ENCODE assay signal across 9 cellular contexts in genomic region chr5:151092750-151093149, GRCh38. TPM values are rescaled to one million over a fixed set of nuclear protein-coding genes. Genes with fewer than 3 reads are reported as not detected.
A peak's percentile ranks its signal among the peaks of the same experiment; 100 is the strongest.
DNase-seq lines count a peak whose midpoint lies in the region; ATAC-seq and TF ChIP-seq lines count a peak whose summit lies in the region.
"Had no signal": no experiment of that assay in that cellular context is flagged by ENCODE, and none has a peak within 500 bp of the region (broad histone marks: within the 10 kb centered on the region; RNA-seq: fewer than 3 reads in every experiment).

No MANE protein-coding gene starts in this region.

- BruUV-seq in PC-3 (replicated peaks; lab: Mats Ljungman, UMichigan) = no TSS peak

- ATAC-seq in PC-3 (peak; percentile 66), sciatic nerve (peak; percentile 17)

- no peak for TF ChIP-seq POLR2A in esophagus squamous epithelium (IDR thresholded peaks at IDR 0.05)

- peak overlapping the region; percentile 74 for H3K9ac ChIP-seq in PC-3 (ENCODE audit: low read length)

- no peaks in the 10 kb centered on the region for H4K20me1 ChIP-seq in PC-3 (ENCODE audit: low read length)

- no peaks in the 10 kb centered on the region for H3K9me2 ChIP-seq in PC-3 (replicated peaks; ENCODE audit: low read length)

- TF ChIP-seq CTCF in PC-3 (conservative IDR thresholded peaks at IDR 0.05; ENCODE audit: low read depth, low read length) (no peak), GM10248 (IDR thresholded peaks at IDR 0.05; ENCODE audit: control extremely low read depth, extremely low read depth, low read depth, missing control alignments) (no peak), esophagus squamous epithelium (IDR thresholded peaks at IDR 0.05) (no peak)

- H3K9me3 ChIP-seq in PC-3 (ENCODE audit: low read length) (no peaks in the 10 kb centered on the region), esophagus squamous epithelium (no peaks in the 10 kb centered on the region)

- intact Hi-C loops in PC-3 (cut with micrococcal nuclease) = loop anchor here (1.0 kb wide), 1 partner anchor 9 kb away; no protein-coding TSS in a partner anchor
- intact Hi-C loops in sciatic nerve (cut with DNase I) = no loop called here
- intact Hi-C loops in esophagus squamous epithelium (cut with DNase I) = no loop called here

- CTCF ChIA-PET in PC-3 (lab: Charles Lee) (interaction anchor here (0.8 kb wide), 1 partner anchor 44 kb away, joined by 4 read pairs; no protein-coding TSS in a partner anchor), GM10248 (lab: Yijun Ruan, JAX) (interaction anchor here (0.7 to 2.6 kb wide), 8 partner anchors 8 to 73 kb away, joined by 3 to 12 read pairs (median 6); partner anchors contain the start of gene TNIP1)

- peaks cover 42% of the 10 kb centered on the region for H3K4me1 ChIP-seq in PC-3 (ENCODE audit: insufficient read depth, low read length)
- peaks cover 18 to 52% (median 40%) of the 10 kb centered on the region in 3 donors for H3K4me1 ChIP-seq in esophagus squamous epithelium

- no peaks in the 10 kb centered on the region for H3K79me2 ChIP-seq in PC-3 (ENCODE audit: low read length)

- DNase-seq in ELR (ENCODE audit: low read depth) (peak; percentile 89), PC-3 (peak; percentile 86), dermis blood vessel endothelial cell (peak; percentile 38), sciatic nerve (ENCODE audit: low spot score) (no peak), HuH-7 (ENCODE audit: low spot score) (no peak), T-helper 9 cell (no peak), GM10248 (ENCODE audit: extremely low spot score) (no peak), esophagus squamous epithelium (lab: John Stamatoyannopoulos, UW) (no peak)
- DNase-seq: activated CD4-positive, CD25-positive, alpha-beta regulatory T cell had no signal

- H3F3A ChIP-seq in PC-3 (ENCODE audit: low read length, unreplicated experiment) = peaks cover 6% of the 10 kb centered on the region

- H3K4me2 ChIP-seq in PC-3 (ENCODE audit: low read length) = peak overlapping the region; percentile 58

- peak overlapping the region; percentile 18; the same call in 1 of the 2 replicates for H3K4me3 ChIP-seq in PC-3 (ENCODE audit: low read length)
- no peak overlapping the region for H3K4me3 ChIP-seq in esophagus squamous epithelium

- H3K27me3 ChIP-seq in PC-3 (ENCODE audit: low read length) = no peaks in the 10 kb centered on the region
- H3K27me3 ChIP-seq in esophagus squamous epithelium = no peaks in the 10 kb centered on the region

- WGBS in esophagus squamous epithelium, 2 donors = 42 to 46% methylated on average over 1 of the region's 1 CpG

- H3K36me3 ChIP-seq in PC-3 (ENCODE audit: low read depth, low read length) (no peaks in the 10 kb centered on the region), esophagus squamous epithelium (no peaks in the 10 kb centered on the region)

- H3K27ac ChIP-seq in PC-3 (ENCODE audit: low read length) (peak overlapping the region; percentile 96), esophagus squamous epithelium (peak overlapping the region in 2 of 4 donors; percentile 77 to 83)

- H2AFZ ChIP-seq in PC-3 (ENCODE audit: low read length) = no peak overlapping the region

- POLR2A ChIA-PET in PC-3 (lab: Charles Lee; ENCODE audit: unreplicated experiment) (interaction anchor here (0.5 kb wide), 1 partner anchor 334 kb away, joined by 3 read pairs; no protein-coding TSS in a partner anchor), GM10248 (lab: Yijun Ruan, JAX) (no interaction called here)

RNA-seq across cellular contexts. Expression of gene TNIP1, which starts 11.9 kb away (rescaled TPM):
- total RNA-seq in PC-3 (2014; rRNA removed) = 90.0 and 139 TPM in 2 replicates
- 104 and 148 TPM in 2 replicates for total RNA-seq in dermis blood vessel endothelial cell
- 80.2 TPM for total RNA-seq in sciatic nerve
- total RNA-seq in esophagus squamous epithelium = 100 to 1,000 TPM in 1 of 4 donors, 10 to 100 TPM in 3; 55.5 to 109 (median 95.4) TPM

Comparison
In these comparisons a context has a peak if more than half of its experiments do, and no peak if none do; other contexts are left out.
1. DNase-seq: peak in ELR (single experiment), PC-3 (single experiment) and dermis blood vessel endothelial cell (single experiment); none in sciatic nerve (single experiment), HuH-7 (single experiment), T-helper 9 cell (single experiment), GM10248 (single experiment) and esophagus squamous epithelium (single experiment).